ENCODE assay signal across 27 cellular contexts in genomic region chr5:41935544-41935943, GRCh38.
"Had no signal": no experiment of that assay in that cellular context is flagged by ENCODE, and none has a peak within 500 bp of the region (broad histone marks: within the 10 kb centered on the region; RNA-seq: fewer than 3 reads in every experiment).

No MANE protein-coding gene starts in this region.

- H3K27ac ChIP-seq: adrenal gland, SJSA1, VCaP had no signal

- H3K27me3 Mint-ChIP-seq: activated CD4-positive, alpha-beta memory T cell treated with anti-CD3 and anti-CD28 coated beads, Interleukin-2, amount 10 ng/mL, durations not matched to agents 7 days and 5 days; activated CD4-positive, alpha-beta T cell treated with anti-CD3 and anti-CD28 coated beads for 36 hours; activated naive CD8-positive, alpha-beta T cell treated with anti-CD3 and anti-CD28 coated beads, Interleukin-2, amount 10 ng/mL, durations not matched to agents 7 days and 5 days; T-cell had no signal

- H3K4me3 Mint-ChIP-seq: activated CD4-positive, alpha-beta memory T cell treated with anti-CD3 and anti-CD28 coated beads, Interleukin-2, amount 10 ng/mL, durations not matched to agents 7 days and 5 days; activated CD4-positive, alpha-beta T cell treated with anti-CD3 and anti-CD28 coated beads for 36 hours; activated naive CD8-positive, alpha-beta T cell treated with anti-CD3 and anti-CD28 coated beads, Interleukin-2, amount 10 ng/mL, durations not matched to agents 7 days and 5 days; T-cell had no signal

- H3K27me3 ChIP-seq: adrenal gland, MG63, SJSA1 had no signal

- H3K9me3 ChIP-seq: adrenal gland, MG63, SJSA1 had no signal

- H3K4me1 Mint-ChIP-seq: activated CD4-positive, alpha-beta memory T cell treated with anti-CD3 and anti-CD28 coated beads, Interleukin-2, amount 10 ng/mL, durations not matched to agents 7 days and 5 days; activated CD4-positive, alpha-beta T cell treated with anti-CD3 and anti-CD28 coated beads for 36 hours; activated naive CD8-positive, alpha-beta T cell treated with anti-CD3 and anti-CD28 coated beads, Interleukin-2, amount 10 ng/mL, durations not matched to agents 7 days and 5 days; T-cell had no signal

- H3K9me3 Mint-ChIP-seq: activated naive CD8-positive, alpha-beta T cell treated with anti-CD3 and anti-CD28 coated beads, Interleukin-2, amount 10 ng/mL, durations not matched to agents 7 days and 5 days; T-cell had no signal

- H3K27ac Mint-ChIP-seq: activated CD4-positive, alpha-beta memory T cell treated with anti-CD3 and anti-CD28 coated beads, Interleukin-2, amount 10 ng/mL, durations not matched to agents 7 days and 5 days; activated CD4-positive, alpha-beta T cell treated with anti-CD3 and anti-CD28 coated beads for 36 hours; activated naive CD8-positive, alpha-beta T cell treated with anti-CD3 and anti-CD28 coated beads, Interleukin-2, amount 10 ng/mL, durations not matched to agents 7 days and 5 days; T-cell had no signal

- H3K4me1 ChIP-seq: adrenal gland, SJSA1 had no signal

- DNase-seq: activated CD4-positive, alpha-beta memory T cell treated with anti-CD3 and anti-CD28 coated beads, Interleukin-2, amount 10 ng/mL, durations not matched to agents 7 days and 5 days; activated CD4-positive, alpha-beta T cell treated with anti-CD3 and anti-CD28 coated beads for 36 hours; activated CD4-positive, alpha-beta T cell treated with anti-CD3 and anti-CD28 coated beads, Interleukin-2, amount 50 U/mL, for 1 hour; activated CD8-positive, alpha-beta memory T cell treated with anti-CD3 and anti-CD28 coated beads, Interleukin-2, amount 50 U/mL, for 4 hours; activated naive CD4-positive, alpha-beta T cell treated with anti-CD3 and anti-CD28 coated beads, Interleukin-2, amount 50 U/mL, for 16 hours; activated naive CD8-positive, alpha-beta T cell treated with anti-CD3 and anti-CD28 coated beads, Interleukin-2, amount 10 ng/mL, durations not matched to agents 7 days and 5 days; adrenal gland; anterior cingulate cortex; caudate nucleus; MG63; MV-4-11; NCI-H1092 treated with DMSO at 0.1 percent for 48 hours; NCI-H146; NCI-H187 treated with DMSO at 0.1 percent for 48 hours; NCI-H2081 treated with DMSO at 0.1 percent for 48 hours; NCI-H2171 treated with DMSO at 0.1 percent for 48 hours; NCI-H226; NCI-H526; NCI-H82; RPMI8226; SHP77; T-cell; T-helper 2 cell; T1000 had no signal

- FAIRE-seq: TTC549 had no signal

- ATAC-seq: activated CD4-positive, alpha-beta T cell treated with anti-CD3 and anti-CD28 coated beads for 36 hours; T-cell had no signal

- H3K36me3 ChIP-seq: MG63 had no signal

- H3K4me3 ChIP-seq: adrenal gland, MG63, SJSA1 had no signal
